In genomic region chr6:154994881-154995240, GRCh38 we compare ENCODE assay signal across 10 cellular contexts. TPM values are rescaled to one million over a fixed set of nuclear protein-coding genes. Genes with fewer than 3 reads are reported as not detected.
DNase-seq lines count a peak whose midpoint lies in the region; ATAC-seq and TF ChIP-seq lines count a peak whose summit lies in the region.
"Had no signal": no experiment of that assay in that cellular context is flagged by ENCODE, and none has a peak within 500 bp of the region (broad histone marks: within the 10 kb centered on the region; RNA-seq: fewer than 3 reads in every experiment).

No MANE protein-coding gene starts in this region.

- peaks cover 30% of the 10 kb centered on the region for H3K27me3 Mint-ChIP-seq in stimulated activated naive CD8-positive, alpha-beta T cell treated with anti-CD3 and anti-CD28 coated beads, Interleukin-15, Interleukin-2, amounts not matched to agents 100 ng/mL and 50 ng/mL, for 24 hours
- peaks cover 44% of the 10 kb centered on the region for H3K27me3 Mint-ChIP-seq in nephron progenitor cell (ENCODE audit: low read depth, poor library complexity)

- DNase-seq in stimulated activated naive CD8-positive, alpha-beta T cell treated with anti-CD3 and anti-CD28 coated beads, Interleukin-15, Interleukin-2, amounts not matched to agents 100 U/mL and 50 U/mL, for 24 hours, result no peak
- DNase-seq in cardiac fibroblast (ENCODE audit: low read depth in 2 of 2) (no peak), nephron progenitor cell (no peak), G401 (ENCODE audit: low spot score) (no peak), SW 1271 (lab: John Stamatoyannopoulos, UW) (no peak)
- DNase-seq: DND-41, NCI-H524 treated with DMSO at 0.1 percent for 48 hours had no signal

- no peak overlapping the region for H3K27ac Mint-ChIP-seq in stimulated activated naive CD8-positive, alpha-beta T cell treated with anti-CD3 and anti-CD28 coated beads, Interleukin-15, Interleukin-2, amounts not matched to agents 100 ng/mL and 50 ng/mL, for 24 hours
- no peak overlapping the region for H3K27ac Mint-ChIP-seq in nephron progenitor cell

- H3K4me3 ChIP-seq in cardiac fibroblast (replicated peaks in 1 of 2; ENCODE audit: low read depth in 2 of 2, low read length in 2 of 2), result peak overlapping the region; percentile 42 to 71

- peaks cover 12% of the 10 kb centered on the region for H3K4me1 Mint-ChIP-seq in stimulated activated naive CD8-positive, alpha-beta T cell treated with anti-CD3 and anti-CD28 coated beads, Interleukin-15, Interleukin-2, amounts not matched to agents 100 ng/mL and 50 ng/mL, for 24 hours (ENCODE audit: low read depth)
- H3K4me1 Mint-ChIP-seq in nephron progenitor cell, result peaks cover 5% of the 10 kb centered on the region

- no peaks in the 10 kb centered on the region for H3K36me3 Mint-ChIP-seq in stimulated activated naive CD8-positive, alpha-beta T cell treated with anti-CD3 and anti-CD28 coated beads, Interleukin-15, Interleukin-2, amounts not matched to agents 100 ng/mL and 50 ng/mL, for 24 hours (ENCODE audit: low read depth)
- no peaks in the 10 kb centered on the region for H3K36me3 Mint-ChIP-seq in nephron progenitor cell (ENCODE audit: low read depth)

- ATAC-seq in stimulated activated naive CD8-positive, alpha-beta T cell treated with anti-CD3 and anti-CD28 coated beads, Interleukin-15, Interleukin-2, amounts not matched to agents 100 U/mL and 50 U/mL, for 24 hours, result no peak
- no peak for ATAC-seq in HG02852 (IDR thresholded peaks at IDR 0.05; ENCODE audit: unreplicated experiment)
- no peak for ATAC-seq in GM21515 (IDR thresholded peaks at IDR 0.05; ENCODE audit: unreplicated experiment)

- in situ Hi-C loops in G401 (cut with HindIII; ENCODE audit: low sequenced_read_pairs), result no loop called here

- no peak for TF ChIP-seq CTCF in cardiac fibroblast (IDR thresholded peaks at IDR 0.05; ENCODE audit: low read depth, low read length)
- no peak for TF ChIP-seq CTCF in nephron progenitor cell (IDR thresholded peaks at IDR 0.05)

- H3K9me3 Mint-ChIP-seq in stimulated activated naive CD8-positive, alpha-beta T cell treated with anti-CD3 and anti-CD28 coated beads, Interleukin-15, Interleukin-2, amounts not matched to agents 100 ng/mL and 50 ng/mL, for 24 hours, result no peaks in the 10 kb centered on the region
- no peaks in the 10 kb centered on the region for H3K9me3 Mint-ChIP-seq in nephron progenitor cell

- peak overlapping the region; percentile 67 for H3K4me3 Mint-ChIP-seq in stimulated activated naive CD8-positive, alpha-beta T cell treated with anti-CD3 and anti-CD28 coated beads, Interleukin-15, Interleukin-2, amounts not matched to agents 100 ng/mL and 50 ng/mL, for 24 hours
- H3K4me3 Mint-ChIP-seq in nephron progenitor cell, result peak overlapping the region; percentile 81

RNA-seq across cellular contexts. Expression of gene TIAM2, which starts 0.3 kb away (rescaled TPM):
- 8.3 and 8.4 TPM in 2 replicates for total RNA-seq in G401 (2014; rRNA removed; shearing (Covaris generic))
